13 cellular contexts compared by ENCODE assay signal in genomic region chr3:37256447-37256846, GRCh38. TPM values are rescaled to one million over a fixed set of nuclear protein-coding genes. Genes with fewer than 3 reads are reported as not detected.
DNase-seq lines count a peak whose midpoint lies in the region; ATAC-seq and TF ChIP-seq lines count a peak whose summit lies in the region.
"Had no signal": no experiment of that assay in that cellular context is flagged by ENCODE, and none has a peak within 500 bp of the region (broad histone marks: within the 10 kb centered on the region; RNA-seq: fewer than 3 reads in every experiment).

No MANE protein-coding gene starts in this region.

- TF ChIP-seq CTCF in endothelial cell (IDR thresholded peaks at IDR 0.05; ENCODE audit: unreplicated experiment) = no peak
- no peak for TF ChIP-seq CTCF in psoas muscle (IDR thresholded peaks at IDR 0.05)
- TF ChIP-seq CTCF in MCF 10A (IDR thresholded peaks at IDR 0.05; ENCODE audit: unreplicated experiment) = no peak

- peaks cover 35% of the 10 kb centered on the region for H3K4me1 ChIP-seq in psoas muscle
- H3K4me1 ChIP-seq: SJCRH30 had no signal

- CTCF ChIA-PET in activated CD4-positive, alpha-beta T cell treated with anti-CD3 and anti-CD28 coated beads for 36 hours (lab: Charles Lee) = interaction anchor here (0.6 to 1.8 kb wide), 2 partner anchors 10 to 31 kb away, joined by 3 to 6 read pairs; no protein-coding TSS in a partner anchor
- CTCF ChIA-PET in MCF 10A (lab: Yijun Ruan, JAX) = interaction anchor here (0.5 to 2.0 kb wide), 6 partner anchors 11 to 544 kb away, joined by 3 to 7 read pairs (median 4); no protein-coding TSS in a partner anchor

- H3K9me3 Mint-ChIP-seq in activated CD4-positive, alpha-beta T cell treated with anti-CD3 and anti-CD28 coated beads for 36 hours (ENCODE audit: low read depth) = no peaks in the 10 kb centered on the region
- H3K9me3 Mint-ChIP-seq in endothelial cell (ENCODE audit: unreplicated experiment) (no peaks in the 10 kb centered on the region), MCF 10A (ENCODE audit: unreplicated experiment) (no peaks in the 10 kb centered on the region)
- H3K9me3 Mint-ChIP-seq: mesothelial cell of epicardium had no signal

- ATAC-seq in activated CD4-positive, alpha-beta T cell treated with anti-CD3 and anti-CD28 coated beads for 36 hours = peak; percentile 57
- peak; percentile 40 to 68 (median 62) for ATAC-seq in psoas muscle

- POLR2A ChIA-PET in activated CD4-positive, alpha-beta T cell treated with anti-CD3 and anti-CD28 coated beads for 36 hours (lab: Charles Lee) = interaction anchor here (0.6 kb wide), 3 partner anchors 11 to 224 kb away, joined by 3 to 6 read pairs (median 5); no protein-coding TSS in a partner anchor
- POLR2A ChIA-PET in MCF 10A (lab: Yijun Ruan, JAX) = interaction anchor here (1.5 kb wide), 1 partner anchor 11 kb away, joined by 4 read pairs; no protein-coding TSS in a partner anchor

- no peak overlapping the region for H3K4me3 Mint-ChIP-seq in activated CD4-positive, alpha-beta T cell treated with anti-CD3 and anti-CD28 coated beads for 36 hours
- H3K4me3 Mint-ChIP-seq in endothelial cell (ENCODE audit: unreplicated experiment) = no peak overlapping the region
- H3K4me3 Mint-ChIP-seq in MCF 10A (ENCODE audit: unreplicated experiment) = no peak overlapping the region
- H3K4me3 Mint-ChIP-seq: mesothelial cell of epicardium had no signal

- H3K27me3 ChIP-seq in psoas muscle (ENCODE audit: insufficient read depth in 3 of 3, low read length in 2 of 3) = no peaks in the 10 kb centered on the region
- H3K27me3 ChIP-seq: SJCRH30, stomach had no signal

- intact Hi-C loops in activated CD4-positive, alpha-beta T cell treated with anti-CD3 and anti-CD28 coated beads for 36 hours (cut with DNase I, micrococcal nuclease) = no loop called here
- intact Hi-C loops in psoas muscle (cut with DNase I) (no loop called here), MCF 10A (cut with micrococcal nuclease) (no loop called here)

- no peaks in the 10 kb centered on the region for H3K9me3 ChIP-seq in psoas muscle
- H3K9me3 ChIP-seq: SJCRH30, stomach had no signal

- peak overlapping the region; percentile 48 for H3K27ac ChIP-seq in psoas muscle
- H3K27ac ChIP-seq: SJCRH30, stomach had no signal

- BruUV-seq in MCF 10A (replicated peaks; lab: Mats Ljungman, UMichigan) = no TSS peak

- H3K36me3 Mint-ChIP-seq in activated CD4-positive, alpha-beta T cell treated with anti-CD3 and anti-CD28 coated beads for 36 hours (ENCODE audit: low read depth) = peaks cover 22% of the 10 kb centered on the region
- H3K36me3 Mint-ChIP-seq in endothelial cell (ENCODE audit: low read depth, unreplicated experiment) (peaks cover 9% of the 10 kb centered on the region), MCF 10A (ENCODE audit: insufficient read depth, unreplicated experiment) (peaks cover 27% of the 10 kb centered on the region)

- no peaks in the 10 kb centered on the region for H3K27me3 Mint-ChIP-seq in activated CD4-positive, alpha-beta T cell treated with anti-CD3 and anti-CD28 coated beads for 36 hours
- H3K27me3 Mint-ChIP-seq in endothelial cell (ENCODE audit: unreplicated experiment) (no peaks in the 10 kb centered on the region), MCF 10A (ENCODE audit: insufficient read depth, unreplicated experiment) (no peaks in the 10 kb centered on the region)

- peaks cover 25% of the 10 kb centered on the region for H3K4me1 Mint-ChIP-seq in activated CD4-positive, alpha-beta T cell treated with anti-CD3 and anti-CD28 coated beads for 36 hours
- H3K4me1 Mint-ChIP-seq in endothelial cell (ENCODE audit: unreplicated experiment) (peaks cover 13% of the 10 kb centered on the region), MCF 10A (ENCODE audit: insufficient read depth, unreplicated experiment) (peaks cover 11% of the 10 kb centered on the region)
- H3K4me1 Mint-ChIP-seq: mesothelial cell of epicardium had no signal

- no peak overlapping the region for H3K27ac Mint-ChIP-seq in activated CD4-positive, alpha-beta T cell treated with anti-CD3 and anti-CD28 coated beads for 36 hours
- H3K27ac Mint-ChIP-seq in endothelial cell (ENCODE audit: unreplicated experiment) (peak overlapping the region; percentile 90), MCF 10A (ENCODE audit: low read depth, unreplicated experiment) (no peak overlapping the region)
- H3K27ac Mint-ChIP-seq: mesothelial cell of epicardium had no signal

- no peak overlapping the region for H3K4me3 ChIP-seq in psoas muscle
- H3K4me3 ChIP-seq: SJCRH30, stomach had no signal

- H3K36me3 ChIP-seq in psoas muscle (ENCODE audit: insufficient read depth in 1 of 2, low read depth in 1 of 2) = peaks cover 0 to 45% of the 10 kb centered on the region in 2 donors

- no peak for DNase-seq in activated CD4-positive, alpha-beta T cell treated with anti-CD3 and anti-CD28 coated beads for 36 hours
- no peak for DNase-seq in activated CD4-positive, alpha-beta T cell treated with anti-CD3 and anti-CD28 coated beads for 4 hours
- DNase-seq in NCI-H2029 treated with DMSO at 0.1 percent for 48 hours (lab: John Stamatoyannopoulos, UW) (peak; percentile 74), endothelial cell (ENCODE audit: low spot score) (no peak), psoas muscle (no peak), cerebellar nuclear complex (lab: John Stamatoyannopoulos, UW) (no peak), MCF 10A (ENCODE audit: unreplicated experiment) (no peak), SIG-M5 treated with dmso at 0.1 percent for 504 hours (lab: John Stamatoyannopoulos, UW; ENCODE audit: unreplicated experiment) (no peak)
- DNase-seq: activated CD4-positive, alpha-beta T cell treated with anti-CD3 and anti-CD28 coated beads, Interleukin-2, amount 50 U/mL, for 4 hours; NCI-H1930; SJCRH30; stomach had no signal

- WGBS in psoas muscle, 3 donors = 57 to 83% (median 69%) methylated on average over 2 of the region's 2 CpGs

RNA-seq across cellular contexts. Expression of gene GOLGA4, which starts 13.4 kb away (rescaled TPM):
- 10 to 100 TPM; 30.7 to 32.1 TPM for total RNA-seq in activated CD4-positive, alpha-beta T cell treated with anti-CD3 and anti-CD28 coated beads for 36 hours
- 51.1 TPM for total RNA-seq in endothelial cell (ENCODE audit: unreplicated experiment)
- 100 to 1,000 TPM; 149 to 315 (median 218) TPM for total RNA-seq in psoas muscle
- 100 to 1,000 TPM in 1 of 3 donors, 10 to 100 TPM in 2; 68.8 to 228 (median 99.0) TPM for polyA plus RNA-seq in psoas muscle
- total RNA-seq in MCF 10A (2022) = 98.5 and 100.0 TPM in 2 replicates
